In genomic region chr7:145797507-145797906, GRCh38 we compare ENCODE assay signal across 32 cellular contexts.
"Had no signal": no experiment of that assay in that cellular context is flagged by ENCODE, and none has a peak within 500 bp of the region (broad histone marks: within the 10 kb centered on the region; RNA-seq: fewer than 3 reads in every experiment).

No MANE protein-coding gene starts in this region.

- H2AFZ ChIP-seq: PC-9 had no signal

- H3K4me1 ChIP-seq: SJCRH30 had no signal

- H3K27me3 ChIP-seq: SJCRH30 had no signal

- H3K9me3 ChIP-seq: SJCRH30 had no signal

- H3K4me3 ChIP-seq: PC-9, SJCRH30, SK-N-MC had no signal

- FAIRE-seq: RCC 7860 had no signal

- H3K36me3 ChIP-seq: SJCRH30 had no signal

- DNase-seq: Kasumi-1, NCI-H1048, NCI-H1092 treated with DMSO at 0.1 percent for 48 hours, NCI-H1105 treated with DMSO at 0.1 percent for 48 hours, NCI-H1436, NCI-H146, NCI-H1694, NCI-H187, NCI-H1930, NCI-H2029 treated with DMSO at 0.1 percent for 48 hours, NCI-H2081 treated with DMSO at 0.1 percent for 48 hours, NCI-H2107, NCI-H2171, NCI-H226, NCI-H446 treated with DMSO at 0.1 percent for 48 hours, NCI-H510A, NCI-H524, NCI-H526, NCI-H69, NCI-H748 treated with DMSO at 0.1 percent for 48 hours, NCI-H82, PC-9, SHP77, SIG-M5, SJCRH30, T-cell had no signal

- H3K27ac ChIP-seq: PC-9, RWPE1, SJCRH30, SK-N-MC had no signal

- H3K4me2 ChIP-seq: PC-9 had no signal

- ATAC-seq: Panc1, Right ventricle myocardium inferior, SK-N-SH treated with all-trans-retinoic acid at 6 μM for 48 hours, T-cell had no signal
